Comparison of ENCODE assay signal across 25 cellular contexts in genomic region chr4:5435201-5435600, GRCh38.
"Had no signal": no experiment of that assay in that cellular context is flagged by ENCODE, and none has a peak within 500 bp of the region (broad histone marks: within the 10 kb centered on the region; RNA-seq: fewer than 3 reads in every experiment).

No MANE protein-coding gene starts in this region.

- DNase-seq: activated B cell treated with CpG ODN at 0.5 μM for 24 hours; activated CD4-positive, alpha-beta T cell treated with anti-CD3 and anti-CD28 coated beads for 1 hour; activated CD4-positive, alpha-beta T cell treated with anti-CD3 and anti-CD28 coated beads, Interleukin-2, amount 10 ng/mL, durations not matched to agents 24 days and 14 days; activated CD4-positive, alpha-beta T cell treated with anti-CD3 and anti-CD28 coated beads, Interleukin-2, amount 50 U/mL, for 48 hours; activated CD8-positive, alpha-beta memory T cell treated with anti-CD3 and anti-CD28 coated beads, Interleukin-2, amount 10 ng/mL, durations not matched to agents 7 days and 5 days; activated effector memory CD4-positive, alpha-beta T cell treated with Interleukin-2 at 50 U/mL for 16 hours; activated naive CD4-positive, alpha-beta T cell; activated T-cell treated with anti-CD3 and anti-CD28 coated beads, Interleukin-2, amount 50 U/mL, for 24 hours; aorta; caudate nucleus; MG63; MV-4-11; NCI-H1105 treated with DMSO at 0.1 percent for 48 hours; NCI-H1436 treated with DMSO at 0.1 percent for 48 hours; NCI-H187; NCI-H2081 treated with DMSO at 0.1 percent for 48 hours; NCI-H2227 treated with DMSO at 0.1 percent for 48 hours; NCI-H446 treated with DMSO at 0.1 percent for 48 hours; NCI-H526 treated with DMSO at 0.1 percent for 48 hours; SHP77 had no signal

- H3K36me3 ChIP-seq: breast epithelium, MG63, SJSA1 had no signal

- H3K4me3 Mint-ChIP-seq: activated B cell treated with CpG ODN at 0.5 μM for 24 hours; activated CD4-positive, alpha-beta T cell treated with anti-CD3 and anti-CD28 coated beads, Interleukin-2, amount 10 ng/mL, durations not matched to agents 24 days and 14 days; activated CD8-positive, alpha-beta memory T cell treated with anti-CD3 and anti-CD28 coated beads, Interleukin-2, amount 10 ng/mL, durations not matched to agents 7 days and 5 days; activated naive CD4-positive, alpha-beta T cell treated with anti-CD3 and anti-CD28 coated beads, Interleukin-2, amount 50 U/mL, for 24 hours; activated T-cell treated with anti-CD3 and anti-CD28 coated beads, Interleukin-2, amount 50 U/mL, for 24 hours; activated T-helper 1 cell treated with anti-CD3 and anti-CD28 coated beads, Interleukin-12 subunit alpha, Interleukin-12 subunit beta, Interleukin-2, Interleukin-4 antibody, amounts not matched to agents 30 ng/mL and 10 ng/mL and 1 ng/mL, durations not matched to agents 14 hours and 24 hours and 36 hours; T-helper 1 cell treated with Interleukin-12 subunit alpha and Interleukin-12 subunit beta and Interleukin-4 antibody, amounts not matched to agents 30 μg/mL and 1 μg/mL, for 36 hours had no signal

- H3K27me3 ChIP-seq: breast epithelium, MG63, SJSA1 had no signal

- H3K36me3 Mint-ChIP-seq: activated CD8-positive, alpha-beta memory T cell treated with anti-CD3 and anti-CD28 coated beads, Interleukin-2, amount 10 ng/mL, durations not matched to agents 7 days and 5 days; activated naive CD4-positive, alpha-beta T cell treated with anti-CD3 and anti-CD28 coated beads, Interleukin-2, amount 50 U/mL, for 24 hours had no signal

- H3K27me3 Mint-ChIP-seq: activated CD4-positive, alpha-beta T cell treated with anti-CD3 and anti-CD28 coated beads, Interleukin-2, amount 10 ng/mL, durations not matched to agents 24 days and 14 days; activated CD8-positive, alpha-beta memory T cell treated with anti-CD3 and anti-CD28 coated beads, Interleukin-2, amount 10 ng/mL, durations not matched to agents 7 days and 5 days; activated naive CD4-positive, alpha-beta T cell treated with anti-CD3 and anti-CD28 coated beads, Interleukin-2, amount 50 U/mL, for 24 hours had no signal

- H3K9me3 ChIP-seq: MG63, SJSA1 had no signal

- H3K27ac ChIP-seq: breast epithelium, SJSA1 had no signal

- H3K27ac Mint-ChIP-seq: activated B cell treated with CpG ODN at 0.5 μM for 24 hours; activated CD4-positive, alpha-beta T cell treated with anti-CD3 and anti-CD28 coated beads, Interleukin-2, amount 10 ng/mL, durations not matched to agents 24 days and 14 days; activated CD8-positive, alpha-beta memory T cell treated with anti-CD3 and anti-CD28 coated beads, Interleukin-2, amount 10 ng/mL, durations not matched to agents 7 days and 5 days; activated naive CD4-positive, alpha-beta T cell treated with anti-CD3 and anti-CD28 coated beads, Interleukin-2, amount 50 U/mL, for 24 hours; activated T-cell treated with anti-CD3 and anti-CD28 coated beads, Interleukin-2, amount 50 U/mL, for 24 hours; activated T-helper 1 cell treated with anti-CD3 and anti-CD28 coated beads, Interleukin-12 subunit alpha, Interleukin-12 subunit beta, Interleukin-2, Interleukin-4 antibody, amounts not matched to agents 30 ng/mL and 10 ng/mL and 1 ng/mL, durations not matched to agents 14 hours and 24 hours and 36 hours; T-helper 1 cell treated with Interleukin-12 subunit alpha and Interleukin-12 subunit beta and Interleukin-4 antibody, amounts not matched to agents 30 μg/mL and 1 μg/mL, for 36 hours had no signal

- H3K4me3 ChIP-seq: breast epithelium, MG63, SJSA1 had no signal

- H3K4me1 ChIP-seq: breast epithelium, SJSA1 had no signal

- H3K4me1 Mint-ChIP-seq: activated B cell treated with CpG ODN at 0.5 μM for 24 hours; activated CD4-positive, alpha-beta T cell treated with anti-CD3 and anti-CD28 coated beads, Interleukin-2, amount 10 ng/mL, durations not matched to agents 24 days and 14 days; activated CD8-positive, alpha-beta memory T cell treated with anti-CD3 and anti-CD28 coated beads, Interleukin-2, amount 10 ng/mL, durations not matched to agents 7 days and 5 days; activated naive CD4-positive, alpha-beta T cell treated with anti-CD3 and anti-CD28 coated beads, Interleukin-2, amount 50 U/mL, for 24 hours had no signal

- ATAC-seq: activated CD8-positive, alpha-beta memory T cell treated with anti-CD3 and anti-CD28 coated beads, Interleukin-2, amount 10 ng/mL, durations not matched to agents 7 days and 5 days had no signal
